15 cellular contexts compared by ENCODE assay signal in the genomic region with DNA sequence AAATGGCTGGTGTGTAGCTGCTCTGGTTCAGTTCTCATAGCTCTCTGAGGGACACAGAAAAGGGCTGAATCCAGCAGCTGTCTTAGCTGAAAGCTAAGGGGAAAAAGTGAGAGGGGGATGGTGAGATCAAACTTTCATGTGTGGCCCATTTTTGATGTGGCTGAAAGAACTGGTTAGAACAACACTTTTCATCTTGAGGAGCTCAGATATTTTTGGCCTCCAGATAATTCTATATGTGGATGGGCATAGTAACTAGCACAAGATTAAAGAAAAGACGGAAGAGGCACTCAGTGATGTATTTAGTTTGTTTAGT.
A peak's percentile ranks its signal among the peaks of the same experiment; 100 is the strongest.
DNase-seq lines count a peak whose midpoint lies in the region; ATAC-seq and TF ChIP-seq lines count a peak whose summit lies in the region.
"Had no signal": no experiment of that assay in that cellular context is flagged by ENCODE, and none has a peak within 500 bp of the region (broad histone marks: within the 10 kb centered on the region; RNA-seq: fewer than 3 reads in every experiment).

No MANE protein-coding gene starts in this region.

- H3K9ac ChIP-seq in KMS-11: no peak overlapping the region
- H3K9ac ChIP-seq in GM23248: no peak overlapping the region

- DNase-seq in activated CD4-positive, alpha-beta T cell treated with anti-CD3 and anti-CD28 coated beads, Interleukin-2, amount 10 ng/mL, durations not matched to agents 24 days and 14 days: peak; percentile 74
- no peak for DNase-seq in activated CD4-positive, alpha-beta T cell treated with anti-CD3 and anti-CD28 coated beads, Interleukin-2, amount 50 U/mL, for 4 hours
- peak; percentile 11 for DNase-seq in activated naive CD8-positive, alpha-beta T cell treated with anti-CD3 and anti-CD28 coated beads, Interleukin-2, amount 50 U/mL, for 24 hours
- DNase-seq in RKO (ENCODE audit: low spot score) (no peak), GM23248 (no peak)
- DNase-seq: body of pancreas, GDM1, NCI-H1930, NCI-H524 treated with DMSO at 0.1 percent for 48 hours, pancreas, Peyer's patch had no signal

- H2AFZ ChIP-seq in KMS-11 (ENCODE audit: low read depth) (no peak overlapping the region), GM23248 (no peak overlapping the region)

- H3K9me3 Mint-ChIP-seq in activated CD4-positive, alpha-beta T cell treated with anti-CD3 and anti-CD28 coated beads, Interleukin-2, amount 10 ng/mL, durations not matched to agents 24 days and 14 days: no peaks in the 10 kb centered on the region
- H3K9me3 Mint-ChIP-seq in activated naive CD8-positive, alpha-beta T cell treated with anti-CD3 and anti-CD28 coated beads, Interleukin-2, amount 50 U/mL, for 24 hours: no peaks in the 10 kb centered on the region
- H3K9me3 Mint-ChIP-seq in stimulated activated memory B cell treated with anti-CD40 and anti-IgM and Interleukin-4, amounts not matched to agents 10 μg/mL and 1 μg/mL and 100 μg/mL, for 72 hours: no peaks in the 10 kb centered on the region
- H3K9me3 Mint-ChIP-seq: activated T-helper 2 cell treated with anti-CD3 and anti-CD28 coated beads, Interferon-gamma antibody, Interleukin-2, Interleukin-4, amounts not matched to agents 10 μg/mL and 5 μg/mL and 100 μg/mL, durations not matched to agents 14 hours and 24 hours and 36 hours had no signal

- H3K36me3 Mint-ChIP-seq in activated CD4-positive, alpha-beta T cell treated with anti-CD3 and anti-CD28 coated beads, Interleukin-2, amount 10 ng/mL, durations not matched to agents 24 days and 14 days (ENCODE audit: low read depth): no peaks in the 10 kb centered on the region
- H3K36me3 Mint-ChIP-seq in activated naive CD8-positive, alpha-beta T cell treated with anti-CD3 and anti-CD28 coated beads, Interleukin-2, amount 50 U/mL, for 24 hours (ENCODE audit: low read depth): no peaks in the 10 kb centered on the region
- H3K36me3 Mint-ChIP-seq in stimulated activated memory B cell treated with anti-CD40 and anti-IgM and Interleukin-4, amounts not matched to agents 10 μg/mL and 1 μg/mL and 100 μg/mL, for 72 hours: no peaks in the 10 kb centered on the region

- peak overlapping the region; percentile 56 for H3K4me2 ChIP-seq in KMS-11
- no peak overlapping the region for H3K4me2 ChIP-seq in GM23248 (ENCODE audit: unreplicated experiment)

- H3K4me3 ChIP-seq in KMS-11 (IDR thresholded peaks at IDR 0.05; ENCODE audit: insufficient read depth, low read depth, low read length) (no peak overlapping the region), GM23248 (no peak overlapping the region)
- H3K4me3 ChIP-seq: body of pancreas, pancreas, Peyer's patch had no signal

- no peak overlapping the region for H3K27ac Mint-ChIP-seq in activated CD4-positive, alpha-beta T cell treated with anti-CD3 and anti-CD28 coated beads, Interleukin-2, amount 10 ng/mL, durations not matched to agents 24 days and 14 days
- peak overlapping the region; percentile 10 for H3K27ac Mint-ChIP-seq in activated naive CD8-positive, alpha-beta T cell treated with anti-CD3 and anti-CD28 coated beads, Interleukin-2, amount 50 U/mL, for 24 hours
- H3K27ac Mint-ChIP-seq in stimulated activated memory B cell treated with anti-CD40 and anti-IgM and Interleukin-4, amounts not matched to agents 10 μg/mL and 1 μg/mL and 100 μg/mL, for 72 hours: peak overlapping the region; percentile 82
- H3K27ac Mint-ChIP-seq: activated T-helper 2 cell treated with anti-CD3 and anti-CD28 coated beads, Interferon-gamma antibody, Interleukin-2, Interleukin-4, amounts not matched to agents 10 μg/mL and 5 μg/mL and 100 μg/mL, durations not matched to agents 14 hours and 24 hours and 36 hours had no signal

- H3K4me1 Mint-ChIP-seq in activated CD4-positive, alpha-beta T cell treated with anti-CD3 and anti-CD28 coated beads, Interleukin-2, amount 10 ng/mL, durations not matched to agents 24 days and 14 days: peaks cover 50% of the 10 kb centered on the region
- H3K4me1 Mint-ChIP-seq in activated naive CD8-positive, alpha-beta T cell treated with anti-CD3 and anti-CD28 coated beads, Interleukin-2, amount 50 U/mL, for 24 hours: peaks cover 55% of the 10 kb centered on the region
- peaks cover 50% of the 10 kb centered on the region for H3K4me1 Mint-ChIP-seq in stimulated activated memory B cell treated with anti-CD40 and anti-IgM and Interleukin-4, amounts not matched to agents 10 μg/mL and 1 μg/mL and 100 μg/mL, for 72 hours

- H3K79me2 ChIP-seq in KMS-11 (ENCODE audit: insufficient read depth, low read depth): no peaks in the 10 kb centered on the region
- H3K79me2 ChIP-seq in GM23248 (ENCODE audit: insufficient read depth): no peaks in the 10 kb centered on the region

- H3K36me3 ChIP-seq in KMS-11 (ENCODE audit: insufficient read depth): no peaks in the 10 kb centered on the region
- no peaks in the 10 kb centered on the region for H3K36me3 ChIP-seq in GM23248 (ENCODE audit: low read depth)
- H3K36me3 ChIP-seq: pancreas, Peyer's patch had no signal

- TF ChIP-seq CTCF in KMS-11 (conservative IDR thresholded peaks at IDR 0.05; ENCODE audit: low read depth, low read length): no peak

- no peaks in the 10 kb centered on the region for H3K9me2 ChIP-seq in GM23248 (ENCODE audit: insufficient read depth)

- ATAC-seq in activated naive CD8-positive, alpha-beta T cell treated with anti-CD3 and anti-CD28 coated beads, Interleukin-2, amount 50 U/mL, for 24 hours: peak; percentile 46
- no peak for ATAC-seq in stimulated activated memory B cell treated with anti-CD40 and anti-IgM and Interleukin-4, amounts not matched to agents 10 μg/mL and 1 μg/mL and 100 μg/mL, for 72 hours
- ATAC-seq in GM19395 (IDR thresholded peaks at IDR 0.05; ENCODE audit: unreplicated experiment): no peak
- ATAC-seq: body of pancreas, pancreas had no signal

- H3F3A ChIP-seq in GM23248 (ENCODE audit: insufficient read depth): 0 out of 2 replicates have a peak, but pooled peaks cover 4% of the 10 kb centered on the region

- no peaks in the 10 kb centered on the region for H4K20me1 ChIP-seq in KMS-11 (ENCODE audit: insufficient read depth)
- no peaks in the 10 kb centered on the region for H4K20me1 ChIP-seq in GM23248 (ENCODE audit: insufficient read depth)

- H3K27me3 ChIP-seq in KMS-11 (ENCODE audit: insufficient read depth, low read depth) (no peaks in the 10 kb centered on the region), GM23248 (replicated peaks; ENCODE audit: insufficient read depth) (no peaks in the 10 kb centered on the region)
- H3K27me3 ChIP-seq: body of pancreas, pancreas, Peyer's patch had no signal

- intact Hi-C loops in activated CD4-positive, alpha-beta T cell treated with anti-CD3 and anti-CD28 coated beads, Interleukin-2, amount 10 ng/mL, durations not matched to agents 24 days and 14 days (cut with micrococcal nuclease): loop anchor here (5.0 kb wide), 4 partner anchors 46 to 421 kb away; partner anchors contain the start of genes DNAI7 and ETFRF1

- 84 to 96% methylated on average over 1 of the region's 1 CpG for WGBS in GM23248 (ENCODE audit: low coverage in 1 of 2, low lambda C conversion rate in 2 of 2, missing lambda C conversion rate in 2 of 2), 2 experiments

- H3K27ac ChIP-seq in KMS-11 (peak overlapping the region; percentile 24; the same call in 1 of the 2 replicates), GM23248 (no peak overlapping the region)
- H3K27ac ChIP-seq: body of pancreas, pancreas, Peyer's patch had no signal

- peaks cover 1% of the 10 kb centered on the region for H3K27me3 Mint-ChIP-seq in activated CD4-positive, alpha-beta T cell treated with anti-CD3 and anti-CD28 coated beads, Interleukin-2, amount 10 ng/mL, durations not matched to agents 24 days and 14 days
- H3K27me3 Mint-ChIP-seq in activated naive CD8-positive, alpha-beta T cell treated with anti-CD3 and anti-CD28 coated beads, Interleukin-2, amount 50 U/mL, for 24 hours: no peaks in the 10 kb centered on the region
- H3K27me3 Mint-ChIP-seq in stimulated activated memory B cell treated with anti-CD40 and anti-IgM and Interleukin-4, amounts not matched to agents 10 μg/mL and 1 μg/mL and 100 μg/mL, for 72 hours: no peaks in the 10 kb centered on the region

- H3K4me3 Mint-ChIP-seq in activated CD4-positive, alpha-beta T cell treated with anti-CD3 and anti-CD28 coated beads, Interleukin-2, amount 10 ng/mL, durations not matched to agents 24 days and 14 days: peak overlapping the region; percentile 25
- H3K4me3 Mint-ChIP-seq in activated naive CD8-positive, alpha-beta T cell treated with anti-CD3 and anti-CD28 coated beads, Interleukin-2, amount 50 U/mL, for 24 hours: peak overlapping the region; percentile 25
- no peak overlapping the region for H3K4me3 Mint-ChIP-seq in stimulated activated memory B cell treated with anti-CD40 and anti-IgM and Interleukin-4, amounts not matched to agents 10 μg/mL and 1 μg/mL and 100 μg/mL, for 72 hours

- no peaks in the 10 kb centered on the region for H3K9me3 ChIP-seq in GM23248 (ENCODE audit: low read depth)
- H3K9me3 ChIP-seq: body of pancreas, pancreas, Peyer's patch had no signal

- in situ Hi-C loops in GM23248 (cut with MboI): no loop called here

- H3K4me1 ChIP-seq in KMS-11 (ENCODE audit: low read depth, poor library complexity, severe bottlenecking) (peaks cover 92% of the 10 kb centered on the region), GM23248 (ENCODE audit: insufficient read depth) (peaks cover 9% of the 10 kb centered on the region; the same call in 1 of the 2 replicates)
- H3K4me1 ChIP-seq: pancreas, Peyer's patch had no signal

Comparison
In these comparisons a context has a peak if more than half of its experiments do, and no peak if none do; other contexts are left out.
1. DNase-seq: peak in activated CD4-positive, alpha-beta T cell treated with anti-CD3 and anti-CD28 coated beads, Interleukin-2, amount 10 ng/mL, durations not matched to agents 24 days and 14 days (single experiment) and activated naive CD8-positive, alpha-beta T cell treated with anti-CD3 and anti-CD28 coated beads, Interleukin-2, amount 50 U/mL, for 24 hours (single experiment); none in activated CD4-positive, alpha-beta T cell treated with anti-CD3 and anti-CD28 coated beads, Interleukin-2, amount 50 U/mL, for 4 hours (0 of 2), RKO (single experiment) and GM23248 (single experiment).